15 cellular contexts compared by ENCODE assay signal in genomic region chr5:69498384-69498783, GRCh38.
"Had no signal": no experiment of that assay in that cellular context is flagged by ENCODE, and none has a peak within 500 bp of the region (broad histone marks: within the 10 kb centered on the region; RNA-seq: fewer than 3 reads in every experiment).

No MANE protein-coding gene starts in this region.

- H3K4me3 ChIP-seq: cardiac muscle cell, psoas muscle, thoracic aorta had no signal

- H3K9me3 Mint-ChIP-seq: activated CD4-positive, alpha-beta memory T cell treated with anti-CD3 and anti-CD28 coated beads for 36 hours; activated naive CD4-positive, alpha-beta T cell treated with anti-CD3 and anti-CD28 coated beads, Interleukin-2, amount 10 ng/mL, durations not matched to agents 7 days and 5 days; activated T-helper 2 cell treated with anti-CD3 and anti-CD28 coated beads, Interferon-gamma antibody, Interleukin-2, Interleukin-4, amounts not matched to agents 10 μg/mL and 5 μg/mL and 100 μg/mL, durations not matched to agents 14 hours and 24 hours and 36 hours; nephron progenitor cell; stimulated activated naive CD8-positive, alpha-beta T cell treated with anti-CD3 and anti-CD28 coated beads, Interleukin-15, amount 100 ng/mL, for 72 hours had no signal

- DNase-seq: activated CD4-positive, alpha-beta memory T cell treated with anti-CD3 and anti-CD28 coated beads for 36 hours; activated CD4-positive, alpha-beta T cell treated with anti-CD3 and anti-CD28 coated beads for 36 hours; activated CD8-positive, alpha-beta memory T cell treated with anti-CD3 and anti-CD28 coated beads, Interleukin-2, amount 10 ng/mL, durations not matched to agents 7 days and 5 days; activated naive CD4-positive, alpha-beta T cell treated with anti-CD3 and anti-CD28 coated beads, Interleukin-2, amount 10 ng/mL, durations not matched to agents 7 days and 5 days; activated T-cell treated with anti-CD3 and anti-CD28 coated beads, Interleukin-2, amount 50 U/mL, for 1 hour; foreskin fibroblast; nephron progenitor cell; psoas muscle; stimulated activated naive CD8-positive, alpha-beta T cell treated with anti-CD3 and anti-CD28 coated beads, Interleukin-15, amount 100 ng/mL, for 72 hours; T-helper 17 cell had no signal

- H3K36me3 Mint-ChIP-seq: activated CD4-positive, alpha-beta memory T cell treated with anti-CD3 and anti-CD28 coated beads for 36 hours; activated CD8-positive, alpha-beta memory T cell treated with anti-CD3 and anti-CD28 coated beads, Interleukin-2, amount 10 ng/mL, durations not matched to agents 7 days and 5 days; activated naive CD4-positive, alpha-beta T cell treated with anti-CD3 and anti-CD28 coated beads, Interleukin-2, amount 10 ng/mL, durations not matched to agents 7 days and 5 days had no signal

- H3K36me3 ChIP-seq: cardiac muscle cell, thoracic aorta had no signal

- H3K27ac ChIP-seq: cardiac muscle cell, psoas muscle, thoracic aorta had no signal

- FAIRE-seq: colon had no signal

- ATAC-seq: activated CD4-positive, alpha-beta T cell treated with anti-CD3 and anti-CD28 coated beads for 36 hours; activated CD8-positive, alpha-beta memory T cell treated with anti-CD3 and anti-CD28 coated beads, Interleukin-2, amount 10 ng/mL, durations not matched to agents 7 days and 5 days; psoas muscle; sciatic nerve; stimulated activated naive CD8-positive, alpha-beta T cell treated with anti-CD3 and anti-CD28 coated beads, Interleukin-15, amount 100 ng/mL, for 72 hours; T-helper 17 cell had no signal

- H3K4me3 Mint-ChIP-seq: activated CD4-positive, alpha-beta memory T cell treated with anti-CD3 and anti-CD28 coated beads for 36 hours; activated CD4-positive, alpha-beta T cell treated with anti-CD3 and anti-CD28 coated beads for 36 hours; activated CD8-positive, alpha-beta memory T cell treated with anti-CD3 and anti-CD28 coated beads, Interleukin-2, amount 10 ng/mL, durations not matched to agents 7 days and 5 days; activated naive CD4-positive, alpha-beta T cell treated with anti-CD3 and anti-CD28 coated beads, Interleukin-2, amount 10 ng/mL, durations not matched to agents 7 days and 5 days; nephron progenitor cell; stimulated activated naive CD8-positive, alpha-beta T cell treated with anti-CD3 and anti-CD28 coated beads, Interleukin-15, amount 100 ng/mL, for 72 hours; T-helper 17 cell had no signal

- H3K4me1 ChIP-seq: psoas muscle had no signal

- H3K4me1 Mint-ChIP-seq: activated CD4-positive, alpha-beta T cell treated with anti-CD3 and anti-CD28 coated beads for 36 hours; activated CD8-positive, alpha-beta memory T cell treated with anti-CD3 and anti-CD28 coated beads, Interleukin-2, amount 10 ng/mL, durations not matched to agents 7 days and 5 days; activated naive CD4-positive, alpha-beta T cell treated with anti-CD3 and anti-CD28 coated beads, Interleukin-2, amount 10 ng/mL, durations not matched to agents 7 days and 5 days; stimulated activated naive CD8-positive, alpha-beta T cell treated with anti-CD3 and anti-CD28 coated beads, Interleukin-15, amount 100 ng/mL, for 72 hours had no signal

- H3K9me3 ChIP-seq: psoas muscle, thoracic aorta had no signal

- H3K27ac Mint-ChIP-seq: activated CD4-positive, alpha-beta memory T cell treated with anti-CD3 and anti-CD28 coated beads for 36 hours; activated CD4-positive, alpha-beta T cell treated with anti-CD3 and anti-CD28 coated beads for 36 hours; activated CD8-positive, alpha-beta memory T cell treated with anti-CD3 and anti-CD28 coated beads, Interleukin-2, amount 10 ng/mL, durations not matched to agents 7 days and 5 days; activated naive CD4-positive, alpha-beta T cell treated with anti-CD3 and anti-CD28 coated beads, Interleukin-2, amount 10 ng/mL, durations not matched to agents 7 days and 5 days; activated T-helper 2 cell treated with anti-CD3 and anti-CD28 coated beads, Interferon-gamma antibody, Interleukin-2, Interleukin-4, amounts not matched to agents 10 μg/mL and 5 μg/mL and 100 μg/mL, durations not matched to agents 14 hours and 24 hours and 36 hours; nephron progenitor cell; stimulated activated naive CD8-positive, alpha-beta T cell treated with anti-CD3 and anti-CD28 coated beads, Interleukin-15, amount 100 ng/mL, for 72 hours; T-helper 17 cell had no signal
